ENCODE assay signal across 1 cellular context in the genomic region with DNA sequence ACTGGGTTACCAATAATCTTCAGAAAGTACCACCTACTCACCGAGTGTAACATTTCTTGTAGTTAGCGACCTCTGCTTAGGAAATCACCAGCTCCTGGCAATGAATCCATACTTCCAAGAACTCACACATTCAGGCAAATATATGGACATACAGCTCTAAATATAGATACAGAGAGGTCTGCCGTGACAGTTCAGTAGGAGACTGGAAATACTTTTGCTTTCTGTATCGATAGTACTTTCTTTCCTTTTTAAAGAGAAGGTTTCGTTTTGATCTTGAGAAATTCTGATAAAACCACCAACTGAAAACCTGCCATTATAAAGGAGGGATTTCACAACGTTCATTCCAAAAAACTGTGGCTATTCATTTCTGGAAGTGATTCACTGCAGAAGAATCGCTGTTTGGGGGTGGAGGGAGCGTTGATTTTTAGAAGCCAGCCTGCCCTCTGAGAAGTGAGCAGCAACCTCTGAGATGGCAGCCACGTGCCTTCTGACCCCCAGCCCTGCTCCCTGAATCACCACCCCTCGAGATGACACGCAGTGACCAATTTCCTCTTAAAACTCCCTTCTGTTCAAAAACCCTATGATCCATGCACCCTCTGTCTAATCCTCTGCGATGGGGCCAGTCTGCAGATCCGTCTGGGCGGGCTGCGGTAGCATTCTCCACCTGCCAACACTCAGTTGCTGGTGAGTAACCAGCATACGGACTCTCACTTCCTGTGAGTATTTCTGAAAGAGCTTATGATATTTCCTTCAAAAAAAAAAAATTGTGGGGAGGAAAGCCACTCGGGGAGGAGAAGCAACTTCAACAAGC.
TF ChIP-seq lines count a peak whose summit lies in the region.

No MANE protein-coding gene starts in this region.

TF ChIP-seq in A549, 52 proteins besides CTCF, POLR2A, EP300 and RAD21 (continued from another document):
- TF ChIP-seq, protein P1, sequence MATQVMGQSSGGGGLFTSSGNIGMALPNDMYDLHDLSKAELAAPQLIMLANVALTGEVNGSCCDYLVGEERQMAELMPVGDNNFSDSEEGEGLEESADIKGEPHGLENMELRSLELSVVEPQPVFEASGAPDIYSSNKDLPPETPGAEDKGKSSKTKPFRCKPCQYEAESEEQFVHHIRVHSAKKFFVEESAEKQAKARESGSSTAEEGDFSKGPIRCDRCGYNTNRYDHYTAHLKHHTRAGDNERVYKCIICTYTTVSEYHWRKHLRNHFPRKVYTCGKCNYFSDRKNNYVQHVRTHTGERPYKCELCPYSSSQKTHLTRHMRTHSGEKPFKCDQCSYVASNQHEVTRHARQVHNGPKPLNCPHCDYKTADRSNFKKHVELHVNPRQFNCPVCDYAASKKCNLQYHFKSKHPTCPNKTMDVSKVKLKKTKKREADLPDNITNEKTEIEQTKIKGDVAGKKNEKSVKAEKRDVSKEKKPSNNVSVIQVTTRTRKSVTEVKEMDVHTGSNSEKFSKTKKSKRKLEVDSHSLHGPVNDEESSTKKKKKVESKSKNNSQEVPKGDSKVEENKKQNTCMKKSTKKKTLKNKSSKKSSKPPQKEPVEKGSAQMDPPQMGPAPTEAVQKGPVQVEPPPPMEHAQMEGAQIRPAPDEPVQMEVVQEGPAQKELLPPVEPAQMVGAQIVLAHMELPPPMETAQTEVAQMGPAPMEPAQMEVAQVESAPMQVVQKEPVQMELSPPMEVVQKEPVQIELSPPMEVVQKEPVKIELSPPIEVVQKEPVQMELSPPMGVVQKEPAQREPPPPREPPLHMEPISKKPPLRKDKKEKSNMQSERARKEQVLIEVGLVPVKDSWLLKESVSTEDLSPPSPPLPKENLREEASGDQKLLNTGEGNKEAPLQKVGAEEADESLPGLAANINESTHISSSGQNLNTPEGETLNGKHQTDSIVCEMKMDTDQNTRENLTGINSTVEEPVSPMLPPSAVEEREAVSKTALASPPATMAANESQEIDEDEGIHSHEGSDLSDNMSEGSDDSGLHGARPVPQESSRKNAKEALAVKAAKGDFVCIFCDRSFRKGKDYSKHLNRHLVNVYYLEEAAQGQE (IDR thresholded peaks at IDR 0.05) = no peak
- TF ChIP-seq EHF (CRISPR knock-in tag; IDR thresholded peaks at IDR 0.05) = 0 out of 2 replicates have a peak, but pooled peaks have one; percentile 20
- no peak for TF ChIP-seq HEYL (CRISPR knock-in tag; IDR thresholded peaks at IDR 0.05)
- TF ChIP-seq RCOR1 (IDR thresholded peaks at IDR 0.05; ENCODE audit: low read depth, low read length) = no peak
- no peak for TF ChIP-seq ELK1 (IDR thresholded peaks at IDR 0.05; ENCODE audit: low read depth, low read length)
- TF ChIP-seq FOSL2 (IDR thresholded peaks at IDR 0.05) = peak; percentile 90
- peak; percentile 88 for TF ChIP-seq FOSL2 (CRISPR knock-in tag; IDR thresholded peaks at IDR 0.05)
- TF ChIP-seq CBX8 (IDR thresholded peaks at IDR 0.05) = no peak
- peak; percentile 81 for TF ChIP-seq BHLHE40 (IDR thresholded peaks at IDR 0.05; ENCODE audit: low read depth, low read length)
- peak; percentile 22 for TF ChIP-seq CHD2 (IDR thresholded peaks at IDR 0.05; ENCODE audit: low read length, partially characterized antibody)
- peak; percentile 62; the same call in 1 of the 2 replicates for TF ChIP-seq E2F6 (IDR thresholded peaks at IDR 0.05; ENCODE audit: borderline replicate concordance, low read depth)
- TF ChIP-seq MAFK (IDR thresholded peaks at IDR 0.05; ENCODE audit: partially characterized antibody) = no peak
- peak; percentile 35; the same call in 2 of the 3 replicates for TF ChIP-seq SMC3 (IDR thresholded peaks at IDR 0.05)
- TF ChIP-seq HMGXB4 (CRISPR knock-in tag; IDR thresholded peaks at IDR 0.05; ENCODE audit: borderline replicate concordance) = no peak
- TF ChIP-seq NPAS2 (CRISPR knock-in tag; IDR thresholded peaks at IDR 0.05; ENCODE audit: borderline replicate concordance) = no peak
- TF ChIP-seq, protein P2, sequence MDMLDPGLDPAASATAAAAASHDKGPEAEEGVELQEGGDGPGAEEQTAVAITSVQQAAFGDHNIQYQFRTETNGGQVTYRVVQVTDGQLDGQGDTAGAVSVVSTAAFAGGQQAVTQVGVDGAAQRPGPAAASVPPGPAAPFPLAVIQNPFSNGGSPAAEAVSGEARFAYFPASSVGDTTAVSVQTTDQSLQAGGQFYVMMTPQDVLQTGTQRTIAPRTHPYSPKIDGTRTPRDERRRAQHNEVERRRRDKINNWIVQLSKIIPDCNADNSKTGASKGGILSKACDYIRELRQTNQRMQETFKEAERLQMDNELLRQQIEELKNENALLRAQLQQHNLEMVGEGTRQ (IDR thresholded peaks at IDR 0.05) = peak; percentile 69
- TF ChIP-seq ZNF302 (CRISPR knock-in tag; IDR thresholded peaks at IDR 0.05) = no peak
- no peak for TF ChIP-seq MAZ (IDR thresholded peaks at IDR 0.05; ENCODE audit: borderline replicate concordance, low read depth, low read length)
- TF ChIP-seq PBX3 (IDR thresholded peaks at IDR 0.05) = no peak
- no peak for TF ChIP-seq KDM1A (IDR thresholded peaks at IDR 0.05; ENCODE audit: low read depth)
- no peak for TF ChIP-seq TFCP2L1 (CRISPR knock-in tag; IDR thresholded peaks at IDR 0.05)
- peak; percentile 60; the same call in 1 of the 2 replicates for TF ChIP-seq HES2 (IDR thresholded peaks at IDR 0.05)
- TF ChIP-seq, protein P3, sequence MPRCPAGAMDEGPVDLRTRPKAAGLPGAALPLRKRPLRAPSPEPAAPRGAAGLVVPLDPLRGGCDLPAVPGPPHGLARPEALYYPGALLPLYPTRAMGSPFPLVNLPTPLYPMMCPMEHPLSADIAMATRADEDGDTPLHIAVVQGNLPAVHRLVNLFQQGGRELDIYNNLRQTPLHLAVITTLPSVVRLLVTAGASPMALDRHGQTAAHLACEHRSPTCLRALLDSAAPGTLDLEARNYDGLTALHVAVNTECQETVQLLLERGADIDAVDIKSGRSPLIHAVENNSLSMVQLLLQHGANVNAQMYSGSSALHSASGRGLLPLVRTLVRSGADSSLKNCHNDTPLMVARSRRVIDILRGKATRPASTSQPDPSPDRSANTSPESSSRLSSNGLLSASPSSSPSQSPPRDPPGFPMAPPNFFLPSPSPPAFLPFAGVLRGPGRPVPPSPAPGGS (IDR thresholded peaks at IDR 0.05) = peak; percentile 85; the same call in 2 of the 3 replicates
- 0 out of 2 replicates have a peak, but pooled peaks have one; percentile 42 for TF ChIP-seq HOXA7 (CRISPR knock-in tag; IDR thresholded peaks at IDR 0.05)
- TF ChIP-seq RNF2 (IDR thresholded peaks at IDR 0.05; ENCODE audit: borderline replicate concordance, low read depth) = no peak
